In genomic region chr19:35507561-35507960, GRCh38 we compare ENCODE assay signal across 1 cellular context.
TF ChIP-seq lines count a peak whose summit lies in the region.

No MANE protein-coding gene starts in this region.

TF ChIP-seq in GM23338, 12 proteins besides CTCF, POLR2A, EP300 and RAD21:
- TF ChIP-seq ETS1 (IDR thresholded peaks at IDR 0.05) (no peak), ZNF462 (CRISPR knock-in tag; IDR thresholded peaks at IDR 0.05) (no peak), EZH2phosphoT487 (IDR thresholded peaks at IDR 0.05; ENCODE audit: unreplicated experiment) (no peak), CREB1 (CRISPR knock-in tag; IDR thresholded peaks at IDR 0.05; ENCODE audit: low read depth) (no peak), NANOG (IDR thresholded peaks at IDR 0.05; ENCODE audit: borderline replicate concordance) (no peak), EZH2 (IDR thresholded peaks at IDR 0.05; ENCODE audit: low read depth, unreplicated experiment) (no peak), STAT1 (IDR thresholded peaks at IDR 0.05; ENCODE audit: unreplicated experiment) (no peak), ZNF114 (CRISPR knock-in tag; IDR thresholded peaks at IDR 0.05) (no peak), ZNF331 (CRISPR knock-in tag; IDR thresholded peaks at IDR 0.05; ENCODE audit: low read depth) (no peak), JUNB (IDR thresholded peaks at IDR 0.05; ENCODE audit: unreplicated experiment) (no peak), POLR2AphosphoS5 (IDR thresholded peaks at IDR 0.05; ENCODE audit: low read depth) (no peak), REST (IDR thresholded peaks at IDR 0.05; ENCODE audit: unreplicated experiment) (no peak)
